10 cellular contexts compared by ENCODE assay signal in the genomic region with DNA sequence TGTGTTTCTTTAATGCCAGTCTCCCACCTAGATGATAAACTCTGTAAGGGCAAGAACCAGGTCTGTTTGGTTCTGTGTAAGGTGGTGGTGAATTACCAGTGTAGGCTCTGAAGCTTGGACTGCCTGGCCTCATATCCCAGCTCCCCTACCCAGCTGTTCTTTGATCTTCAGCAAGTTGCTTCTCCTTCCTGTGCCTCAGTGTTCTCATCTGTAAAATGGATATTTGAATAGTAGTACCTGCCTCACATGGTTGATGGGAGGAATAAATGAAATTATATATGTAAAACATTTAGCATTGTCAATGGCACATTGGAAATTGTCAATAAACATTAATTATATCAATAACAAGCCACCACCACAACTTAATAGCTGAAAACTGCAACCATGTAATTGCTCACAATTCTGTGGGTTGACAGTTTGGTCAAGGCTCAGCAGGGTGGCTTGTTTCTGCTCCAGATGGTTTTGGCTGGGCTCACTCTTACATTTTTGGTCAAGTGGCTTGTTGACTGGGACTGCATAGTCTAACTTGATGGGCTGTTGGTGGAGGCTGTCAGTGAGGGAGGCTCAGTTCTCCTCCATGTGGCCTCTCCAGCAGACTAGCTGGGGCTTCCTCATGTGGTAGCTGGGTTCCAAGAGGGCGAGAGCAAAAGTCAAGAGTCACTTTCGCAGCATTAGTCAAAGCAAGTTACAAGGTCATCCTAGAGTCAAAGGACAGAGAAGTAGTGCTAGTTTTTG.
DNase-seq lines count a peak whose midpoint lies in the region; ATAC-seq, FAIRE-seq and TF ChIP-seq lines count a peak whose summit lies in the region.
"Had no signal": no experiment of that assay in that cellular context is flagged by ENCODE, and none has a peak within 500 bp of the region (broad histone marks: within the 10 kb centered on the region; RNA-seq: fewer than 3 reads in every experiment).

No MANE protein-coding gene starts in this region.

- no peak overlapping the region; the same call in 1 of the 2 replicates for H2AFZ ChIP-seq in MM.1S (ENCODE audit: low read length)
- H2AFZ ChIP-seq in astrocyte (ENCODE audit: low read depth, low read length): no peak overlapping the region

- H3K4me1 ChIP-seq in MM.1S (ENCODE audit: low read length) (peaks cover 76% of the 10 kb centered on the region), astrocyte (ENCODE audit: insufficient read depth, low read length) (peaks cover 43% of the 10 kb centered on the region), breast epithelium (no peaks in the 10 kb centered on the region), prostate gland (replicated peaks) (no peaks in the 10 kb centered on the region)
- H3K4me1 ChIP-seq: uterus had no signal

- no peaks in the 10 kb centered on the region for H4K20me1 ChIP-seq in MM.1S (ENCODE audit: insufficient read depth, low read length)
- H4K20me1 ChIP-seq in astrocyte (ENCODE audit: insufficient read depth, low read length): no peaks in the 10 kb centered on the region

- FAIRE-seq in astrocyte (lab: Jason Lieb, UNC): no peak

- H3K4me3 ChIP-seq in MM.1S (ENCODE audit: low read length) (no peak overlapping the region), astrocyte (ENCODE audit: insufficient read depth, low read depth, low read length) (no peak overlapping the region), breast epithelium (no peak overlapping the region), prostate gland (no peak overlapping the region)
- H3K4me3 ChIP-seq: body of pancreas, uterus had no signal

- H3K4me1 Mint-ChIP-seq in activated T-cell treated with anti-CD3 and anti-CD28 coated beads, Interleukin-2, amount 50 U/mL, for 24 hours (ENCODE audit: low read depth): peaks cover 80% of the 10 kb centered on the region
- H3K4me1 Mint-ChIP-seq in activated T-cell treated with anti-CD3 and anti-CD28 coated beads, Interleukin-2, amount 50 U/mL, for 4 hours (ENCODE audit: low read depth): peaks cover 62% of the 10 kb centered on the region
- H3K4me1 Mint-ChIP-seq in astrocyte (ENCODE audit: low read depth, unreplicated experiment): peaks cover 45% of the 10 kb centered on the region

- H3K9ac ChIP-seq in MM.1S (ENCODE audit: low read length) (no peak overlapping the region), astrocyte (ENCODE audit: low read length) (no peak overlapping the region)

- no peaks in the 10 kb centered on the region for H3K27me3 Mint-ChIP-seq in activated T-cell treated with anti-CD3 and anti-CD28 coated beads, Interleukin-2, amount 50 U/mL, for 24 hours
- no peaks in the 10 kb centered on the region for H3K27me3 Mint-ChIP-seq in activated T-cell treated with anti-CD3 and anti-CD28 coated beads, Interleukin-2, amount 50 U/mL, for 4 hours (ENCODE audit: low read depth)
- no peaks in the 10 kb centered on the region for H3K27me3 Mint-ChIP-seq in astrocyte (ENCODE audit: low read depth, unreplicated experiment)

- H3K9me3 ChIP-seq in MM.1S (replicated peaks; ENCODE audit: insufficient read depth, low read length): no peaks in the 10 kb centered on the region
- peaks cover 7% of the 10 kb centered on the region for H3K9me3 ChIP-seq in astrocyte (ENCODE audit: insufficient read depth, low read depth, low read length)
- H3K9me3 ChIP-seq in breast epithelium: no peaks in the 10 kb centered on the region
- H3K9me3 ChIP-seq in prostate gland: no peaks in the 10 kb centered on the region
- H3K9me3 ChIP-seq: body of pancreas, uterus had no signal

- peak overlapping the region; percentile 93 for H3K27ac Mint-ChIP-seq in activated T-cell treated with anti-CD3 and anti-CD28 coated beads, Interleukin-2, amount 50 U/mL, for 24 hours
- H3K27ac Mint-ChIP-seq in astrocyte (ENCODE audit: unreplicated experiment): peak overlapping the region; percentile 37

- no peak overlapping the region for H3K4me2 ChIP-seq in MM.1S (ENCODE audit: low read depth, low read length)
- H3K4me2 ChIP-seq in astrocyte (ENCODE audit: low read length): no peak overlapping the region

- no peak for ATAC-seq in activated T-cell treated with anti-CD3 and anti-CD28 coated beads, Interleukin-2, amount 50 U/mL, for 4 hours
- ATAC-seq: body of pancreas had no signal

- no peak for TF ChIP-seq CTCF in MM.1S (IDR thresholded peaks at IDR 0.05; ENCODE audit: low read length)
- no peak for TF ChIP-seq CTCF in astrocyte (IDR thresholded peaks at IDR 0.05; ENCODE audit: insufficient read depth, low read depth, low read length)
- TF ChIP-seq CTCF in breast epithelium (IDR thresholded peaks at IDR 0.05): no peak
- TF ChIP-seq CTCF in prostate gland (IDR thresholded peaks at IDR 0.05): no peak

- TF ChIP-seq POLR2A in breast epithelium (IDR thresholded peaks at IDR 0.05) (no peak), prostate gland (IDR thresholded peaks at IDR 0.05) (no peak)

- peaks cover 29% of the 10 kb centered on the region for H3F3A ChIP-seq in MM.1S (ENCODE audit: insufficient read depth, low read length)

- intact Hi-C loops in breast epithelium (cut with DNase I; ENCODE audit: low total_unique reads) (no loop called here), prostate gland (cut with DNase I) (no loop called here)

- no peaks in the 10 kb centered on the region for H3K9me3 Mint-ChIP-seq in activated T-cell treated with anti-CD3 and anti-CD28 coated beads, Interleukin-2, amount 50 U/mL, for 24 hours
- H3K9me3 Mint-ChIP-seq in activated T-cell treated with anti-CD3 and anti-CD28 coated beads, Interleukin-2, amount 50 U/mL, for 4 hours: no peaks in the 10 kb centered on the region
- no peaks in the 10 kb centered on the region for H3K9me3 Mint-ChIP-seq in astrocyte (ENCODE audit: unreplicated experiment)

- H3K4me3 Mint-ChIP-seq in activated T-cell treated with anti-CD3 and anti-CD28 coated beads, Interleukin-2, amount 50 U/mL, for 24 hours: no peak overlapping the region
- H3K4me3 Mint-ChIP-seq in activated T-cell treated with anti-CD3 and anti-CD28 coated beads, Interleukin-2, amount 50 U/mL, for 4 hours: no peak overlapping the region
- no peak overlapping the region for H3K4me3 Mint-ChIP-seq in astrocyte (ENCODE audit: unreplicated experiment)

- H3K27me3 ChIP-seq in MM.1S (replicated peaks; ENCODE audit: insufficient read depth, low read length) (no peaks in the 10 kb centered on the region), astrocyte (ENCODE audit: insufficient read depth, low read length) (no peaks in the 10 kb centered on the region), breast epithelium (no peaks in the 10 kb centered on the region), prostate gland (replicated peaks; ENCODE audit: insufficient read depth) (no peaks in the 10 kb centered on the region)
- H3K27me3 ChIP-seq: body of pancreas, uterus had no signal

- no peaks in the 10 kb centered on the region for H3K36me3 Mint-ChIP-seq in activated T-cell treated with anti-CD3 and anti-CD28 coated beads, Interleukin-2, amount 50 U/mL, for 24 hours (ENCODE audit: low read depth)
- H3K36me3 Mint-ChIP-seq in activated T-cell treated with anti-CD3 and anti-CD28 coated beads, Interleukin-2, amount 50 U/mL, for 4 hours (ENCODE audit: insufficient read depth): no peaks in the 10 kb centered on the region
- H3K36me3 Mint-ChIP-seq in astrocyte (ENCODE audit: low read depth, unreplicated experiment): no peaks in the 10 kb centered on the region

- H3K36me3 ChIP-seq in MM.1S (replicated peaks; ENCODE audit: insufficient read depth, low read length): no peaks in the 10 kb centered on the region
- H3K36me3 ChIP-seq in astrocyte (ENCODE audit: insufficient read depth, low read length): no peaks in the 10 kb centered on the region
- H3K36me3 ChIP-seq in breast epithelium: no peaks in the 10 kb centered on the region
- H3K36me3 ChIP-seq in prostate gland: no peaks in the 10 kb centered on the region
- H3K36me3 ChIP-seq: uterus had no signal

- no peaks in the 10 kb centered on the region for H3K9me2 ChIP-seq in MM.1S (replicated peaks; ENCODE audit: insufficient read depth, low read length)

- H3K79me2 ChIP-seq in MM.1S (ENCODE audit: low read length) (no peaks in the 10 kb centered on the region), astrocyte (ENCODE audit: insufficient read depth, low read length) (no peaks in the 10 kb centered on the region)

- H3K27ac ChIP-seq in MM.1S (ENCODE audit: low read length): peak overlapping the region; percentile 96
- H3K27ac ChIP-seq in astrocyte (ENCODE audit: low read depth, low read length): no peak overlapping the region
- no peak overlapping the region for H3K27ac ChIP-seq in breast epithelium
- no peak overlapping the region for H3K27ac ChIP-seq in prostate gland
- H3K27ac ChIP-seq: body of pancreas, uterus had no signal

- 97% methylated on average over 2 of the region's 2 CpGs for WGBS in prostate gland

- DNase-seq in activated T-cell treated with anti-CD3 and anti-CD28 coated beads, Interleukin-2, amount 50 U/mL, for 24 hours: peak; percentile 53
- DNase-seq in activated T-cell treated with anti-CD3 and anti-CD28 coated beads, Interleukin-2, amount 50 U/mL, for 4 hours: no peak
- no peak for DNase-seq in MM.1S
- no peak for DNase-seq in astrocyte (ENCODE audit: low read depth)
- peak; percentile 33 for DNase-seq in smooth muscle cell of the brain vasculature (ENCODE audit: low read depth, low spot score)
- DNase-seq in AG08396 (ENCODE audit: low spot score): no peak
- DNase-seq in breast epithelium (ENCODE audit: low spot score in 2 of 2): no peak
- no peak for DNase-seq in prostate gland (ENCODE audit: low spot score)
- DNase-seq: body of pancreas, uterus had no signal

Comparison
In these comparisons a context has a peak if more than half of its experiments do, and no peak if none do; other contexts are left out.
1. DNase-seq: peak in activated T-cell treated with anti-CD3 and anti-CD28 coated beads, Interleukin-2, amount 50 U/mL, for 24 hours (single experiment) and smooth muscle cell of the brain vasculature (single experiment); none in activated T-cell treated with anti-CD3 and anti-CD28 coated beads, Interleukin-2, amount 50 U/mL, for 4 hours (single experiment), MM.1S (single experiment), astrocyte (single experiment), AG08396 (single experiment), breast epithelium (0 of 2) and prostate gland (single experiment).